31 cellular contexts compared by ENCODE assay signal in genomic region chr3:197042539-197042938, GRCh38.
"Had no signal": no experiment of that assay in that cellular context is flagged by ENCODE, and none has a peak within 500 bp of the region (broad histone marks: within the 10 kb centered on the region; RNA-seq: fewer than 3 reads in every experiment).

No MANE protein-coding gene starts in this region.

- H3K4me3 ChIP-seq: adrenal gland, body of pancreas, esophagus squamous epithelium, gastroesophageal sphincter, heart right ventricle had no signal

- FAIRE-seq: colon, endometrium, endothelial cell of umbilical vein had no signal

- H3K27ac ChIP-seq: adrenal gland, body of pancreas, epithelial cell of prostate, esophagus squamous epithelium, gastroesophageal sphincter, heart right ventricle had no signal

- DNase-seq: activated CD4-positive, alpha-beta memory T cell treated with anti-CD3 and anti-CD28 coated beads, Interleukin-2, amount 10 ng/mL, durations not matched to agents 7 days and 5 days; activated CD4-positive, alpha-beta T cell treated with anti-CD3 and anti-CD28 coated beads for 36 hours; activated CD4-positive, alpha-beta T cell treated with anti-CD3 and anti-CD28 coated beads, Interleukin-2, amount 10 ng/mL, durations not matched to agents 7 days and 5 days; activated CD4-positive, alpha-beta T cell treated with anti-CD3 and anti-CD28 coated beads, Interleukin-2, amount 50 U/mL, for 4 hours; activated CD4-positive, CD25-positive, alpha-beta regulatory T cell; activated CD4-positive, CD25-positive, alpha-beta regulatory T cell treated with anti-CD3 and anti-CD28 coated beads, Interleukin-2, amount 50 U/mL, for 72 hours; activated CD8-positive, alpha-beta memory T cell treated with anti-CD3 and anti-CD28 coated beads, Interleukin-2, amount 50 U/mL, for 48 hours; activated effector memory CD4-positive, alpha-beta T cell treated with anti-CD3 and anti-CD28 coated beads, Interleukin-2, amount 50 U/mL, for 16 hours; activated naive CD4-positive, alpha-beta T cell treated with anti-CD3 and anti-CD28 coated beads for 36 hours; activated naive CD8-positive, alpha-beta T cell treated with anti-CD3 and anti-CD28 coated beads for 36 hours; activated naive CD8-positive, alpha-beta T cell treated with anti-CD3 and anti-CD28 coated beads, Interleukin-2, amount 50 U/mL, for 24 hours; activated T-cell treated with anti-CD3 and anti-CD28 coated beads, Interleukin-2, amount 50 U/mL, for 4 hours; adrenal gland; amygdala; aorta; body of pancreas; caudate nucleus; cortex of kidney; dermis blood vessel endothelial cell; effector CD8-positive, alpha-beta T cell; esophagus squamous epithelium; foreskin melanocyte; heart right ventricle; T-helper 1 cell; T-helper 17 cell; T1000 had no signal

- H3K27me3 ChIP-seq: adrenal gland, body of pancreas, esophagus squamous epithelium, gastroesophageal sphincter, heart right ventricle had no signal
